9 cellular contexts compared by ENCODE assay signal in genomic region chr10:36888925-36889573, GRCh38.
A peak's percentile ranks its signal among the peaks of the same experiment; 100 is the strongest.
DNase-seq lines count a peak whose midpoint lies in the region; ATAC-seq, FAIRE-seq and TF ChIP-seq lines count a peak whose summit lies in the region.
"Had no signal": no experiment of that assay in that cellular context is flagged by ENCODE, and none has a peak within 500 bp of the region (broad histone marks: within the 10 kb centered on the region; RNA-seq: fewer than 3 reads in every experiment).

No MANE protein-coding gene starts in this region.

- TF ChIP-seq POLR2A in GM12878 (IDR thresholded peaks at IDR 0.05; ENCODE audit: low read depth, low read length) (no peak), gastrocnemius medialis (IDR thresholded peaks at IDR 0.05) (no peak)

- no peaks in the 10 kb centered on the region for H3K36me3 ChIP-seq in RWPE2 (ENCODE audit: low read depth)
- no peaks in the 10 kb centered on the region for H3K36me3 ChIP-seq in GM12878 (ENCODE audit: control insufficient read depth in 2 of 2, insufficient read depth in 2 of 2, low read length in 1 of 2)
- H3K36me3 ChIP-seq in gastrocnemius medialis: no peaks in the 10 kb centered on the region

- no peak for TF ChIP-seq EP300 in GM12878 (IDR thresholded peaks at IDR 0.05; ENCODE audit: borderline replicate concordance in 1 of 2, control insufficient read depth in 1 of 2, low read depth in 2 of 2, low read length in 2 of 2)

- no peaks in the 10 kb centered on the region for H3K9me3 ChIP-seq in RWPE2 (ENCODE audit: severe bottlenecking)
- no peaks in the 10 kb centered on the region for H3K9me3 ChIP-seq in GM12878 (replicated peaks; ENCODE audit: control insufficient read depth, insufficient read depth, low read length)
- H3K9me3 ChIP-seq in gastrocnemius medialis: no peaks in the 10 kb centered on the region

- no peaks in the 10 kb centered on the region for H3K79me2 ChIP-seq in GM12878 (ENCODE audit: control insufficient read depth, insufficient read depth, low read length)

- BruUV-seq in GM12878 (replicated peaks; lab: Mats Ljungman, UMichigan): no TSS peak

- H3K27ac Mint-ChIP-seq in nephron progenitor cell: no peak overlapping the region
- H3K27ac Mint-ChIP-seq: effector memory CD8-positive, alpha-beta T cell had no signal

- no peaks in the 10 kb centered on the region for H3K27me3 ChIP-seq in RWPE2 (ENCODE audit: insufficient read depth, poor library complexity, severe bottlenecking)
- no peaks in the 10 kb centered on the region for H3K27me3 ChIP-seq in GM12878 (replicated peaks in 1 of 2; ENCODE audit: control insufficient read depth in 2 of 2, insufficient read depth in 2 of 2, low read length in 1 of 2)
- no peaks in the 10 kb centered on the region for H3K27me3 ChIP-seq in gastrocnemius medialis

- no peaks in the 10 kb centered on the region for H3K36me3 Mint-ChIP-seq in nephron progenitor cell (ENCODE audit: low read depth)

- peaks cover 4% of the 10 kb centered on the region for H3K27me3 Mint-ChIP-seq in nephron progenitor cell (ENCODE audit: low read depth, poor library complexity)
- H3K27me3 Mint-ChIP-seq: effector memory CD8-positive, alpha-beta T cell had no signal

- RAD21 ChIA-PET in GM12878 (lab: Charles Lee; ENCODE audit: unreplicated experiment): interaction anchor here (0.5 to 2.4 kb wide), 2 partner anchors 570 to 606 kb away, joined by 3 to 12 read pairs; no protein-coding TSS in a partner anchor

- no peak overlapping the region for H3K27ac ChIP-seq in C4-2B
- H3K27ac ChIP-seq in RWPE2 (ENCODE audit: poor library complexity, severe bottlenecking): no peak overlapping the region
- H3K27ac ChIP-seq in GM12878 (ENCODE audit: control insufficient read depth, insufficient read depth): no peak overlapping the region
- no peak overlapping the region for H3K27ac ChIP-seq in gastrocnemius medialis

- DNase-seq in RWPE2 (ENCODE audit: low spot score): no peak
- no peak for DNase-seq in GM12878 (ENCODE audit: low read depth, low spot score)
- DNase-seq in nephron progenitor cell: peak; percentile 54
- no peak for DNase-seq in left ventricle myocardium superior
- no peak for DNase-seq in gastrocnemius medialis

- H3K9ac ChIP-seq in GM12878 (ENCODE audit: control insufficient read depth, insufficient read depth, low read length): no peak overlapping the region

- H2AFZ ChIP-seq in GM12878 (ENCODE audit: control insufficient read depth, low read depth, low read length): no peak overlapping the region

- SMC1A ChIA-PET in GM12878 (lab: Charles Lee; ENCODE audit: uncharacterized antibody, unreplicated experiment): interaction anchor here (0.6 to 2.1 kb wide), 5 partner anchors 375 to 1772 kb away, joined by 3 to 6 read pairs (median 3); no protein-coding TSS in a partner anchor

- FAIRE-seq in GM12878 (lab: Jason Lieb, UNC): peak; percentile 62

- ATAC-seq in GM18868 (IDR thresholded peaks at IDR 0.05; ENCODE audit: unreplicated experiment): peak; percentile 82
- peak; percentile 84 for ATAC-seq in HG03460 (IDR thresholded peaks at IDR 0.05; ENCODE audit: unreplicated experiment)
- ATAC-seq in RWPE2 (ENCODE audit: low read depth): no peak
- ATAC-seq in GM12878: peak; percentile 84
- ATAC-seq in left ventricle myocardium superior: no peak
- ATAC-seq in gastrocnemius medialis: no peak
- ATAC-seq: effector memory CD8-positive, alpha-beta T cell had no signal

- H3K4me3 Mint-ChIP-seq in nephron progenitor cell: no peak overlapping the region
- H3K4me3 Mint-ChIP-seq: effector memory CD8-positive, alpha-beta T cell had no signal

- H4K20me1 ChIP-seq in GM12878 (ENCODE audit: control insufficient read depth, insufficient read depth): no peaks in the 10 kb centered on the region

- 27% methylated on average over 6 of the region's 6 CpGs for WGBS in GM12878 (ENCODE audit: insufficient coverage, insufficient replicate concordance, low lambda C conversion rate, missing lambda C conversion rate)

- POLR2A ChIA-PET in GM12878 (lab: Charles Lee): no interaction called here

- intact Hi-C loops in GM12878 (cut with micrococcal nuclease; ENCODE audit: unreplicated experiment): loop anchor here (10.0 kb wide), 1 partner anchor 1476 kb away; no protein-coding TSS in a partner anchor
- intact Hi-C loops in left ventricle myocardium superior (cut with micrococcal nuclease): no loop called here
- intact Hi-C loops in gastrocnemius medialis (cut with DNase I; ENCODE audit: low total_unique reads): no loop called here

- TF ChIP-seq RAD21 in GM12878 (IDR thresholded peaks at IDR 0.05; ENCODE audit: insufficient read depth, low read depth, low read length): peak; percentile 77

- H3K4me1 Mint-ChIP-seq in nephron progenitor cell: no peaks in the 10 kb centered on the region

- CTCF ChIA-PET in GM12878 (lab: Yijun Ruan, JAX): interaction anchor here (0.9 to 3.1 kb wide), 4 partner anchors 9 to 866 kb away, joined by 3 to 26 read pairs (median 7); no protein-coding TSS in a partner anchor

- H3K4me2 ChIP-seq in GM12878 (ENCODE audit: control insufficient read depth, insufficient read depth): no peak overlapping the region

- TF ChIP-seq CTCF in C4-2B (conservative IDR thresholded peaks at IDR 0.05): peak; percentile 81
- TF ChIP-seq CTCF in RWPE2 (IDR thresholded peaks at IDR 0.05; ENCODE audit: poor library complexity, severe bottlenecking): peak; percentile 71
- TF ChIP-seq CTCF in GM12878 (IDR thresholded peaks at IDR 0.05 in 2 of 3, conservative IDR thresholded peaks at IDR 0.05 in 1 of 3; ENCODE audit: control insufficient read depth in 2 of 3, extremely low read depth in 1 of 3, insufficient read depth in 1 of 3, low read depth in 3 of 3, low read length in 3 of 3): peak; percentile 72 to 77 (median 73)
- TF ChIP-seq CTCF in nephron progenitor cell (IDR thresholded peaks at IDR 0.05): peak; percentile 50
- no peak for TF ChIP-seq CTCF in gastrocnemius medialis (IDR thresholded peaks at IDR 0.05 in 4 of 5, conservative IDR thresholded peaks at IDR 0.05 in 1 of 5)

- in situ Hi-C loops in GM12878 (cut with MboI) (loop anchor here (10.0 to 25.0 kb wide), 4 partner anchors 1048 to 1764 kb away; partner anchors contain the start of gene CREM), gastrocnemius medialis (cut with MboI; ENCODE audit: low sequenced_read_pairs in 4 of 4) (no loop called here)

- H3K4me1 ChIP-seq in RWPE2 (ENCODE audit: insufficient read depth, poor library complexity, severe bottlenecking) (no peaks in the 10 kb centered on the region), GM12878 (ENCODE audit: control insufficient read depth, insufficient read depth, low read length) (no peaks in the 10 kb centered on the region), gastrocnemius medialis (no peaks in the 10 kb centered on the region)

- peaks cover 37% of the 10 kb centered on the region for H3K9me3 Mint-ChIP-seq in nephron progenitor cell

- no peak overlapping the region for H3K4me3 ChIP-seq in RWPE2 (ENCODE audit: severe bottlenecking)
- no peak overlapping the region for H3K4me3 ChIP-seq in GM12878
- no peak overlapping the region for H3K4me3 ChIP-seq in gastrocnemius medialis

TF ChIP-seq in GM12878, 131 proteins besides CTCF, POLR2A, EP300 and RAD21 (continues in another document):
- no peak for TF ChIP-seq WRNIP1 (IDR thresholded peaks at IDR 0.05; ENCODE audit: borderline replicate concordance, low read depth, low read length)
- no peak for TF ChIP-seq HDAC6 (IDR thresholded peaks at IDR 0.05; ENCODE audit: unreplicated experiment)
- TF ChIP-seq GABPA (IDR thresholded peaks at IDR 0.05; ENCODE audit: low read depth): no peak
- no peak for TF ChIP-seq PBX3 (IDR thresholded peaks at IDR 0.05; ENCODE audit: insufficient replicate concordance, low read depth, low read length)
- no peak for TF ChIP-seq E2F4 (IDR thresholded peaks at IDR 0.05; ENCODE audit: low read depth, low read length)
- no peak for TF ChIP-seq KAT2A (conservative IDR thresholded peaks at IDR 0.05; ENCODE audit: control insufficient read depth, low read depth, low read length)
- no peak for TF ChIP-seq CREB1 (IDR thresholded peaks at IDR 0.05; ENCODE audit: low read depth)

Comparison
In these comparisons a context has a peak if more than half of its experiments do, and no peak if none do; other contexts are left out.
1. CTCF ChIP-seq: peak in C4-2B (single experiment), RWPE2 (single experiment), GM12878 (3 of 3) and nephron progenitor cell (single experiment); none in gastrocnemius medialis (0 of 5).
2. ATAC-seq: peak in GM18868 (single experiment), HG03460 (single experiment) and GM12878 (single experiment); none in RWPE2 (single experiment), left ventricle myocardium superior (single experiment) and gastrocnemius medialis (0 of 2).